In the genomic region with DNA sequence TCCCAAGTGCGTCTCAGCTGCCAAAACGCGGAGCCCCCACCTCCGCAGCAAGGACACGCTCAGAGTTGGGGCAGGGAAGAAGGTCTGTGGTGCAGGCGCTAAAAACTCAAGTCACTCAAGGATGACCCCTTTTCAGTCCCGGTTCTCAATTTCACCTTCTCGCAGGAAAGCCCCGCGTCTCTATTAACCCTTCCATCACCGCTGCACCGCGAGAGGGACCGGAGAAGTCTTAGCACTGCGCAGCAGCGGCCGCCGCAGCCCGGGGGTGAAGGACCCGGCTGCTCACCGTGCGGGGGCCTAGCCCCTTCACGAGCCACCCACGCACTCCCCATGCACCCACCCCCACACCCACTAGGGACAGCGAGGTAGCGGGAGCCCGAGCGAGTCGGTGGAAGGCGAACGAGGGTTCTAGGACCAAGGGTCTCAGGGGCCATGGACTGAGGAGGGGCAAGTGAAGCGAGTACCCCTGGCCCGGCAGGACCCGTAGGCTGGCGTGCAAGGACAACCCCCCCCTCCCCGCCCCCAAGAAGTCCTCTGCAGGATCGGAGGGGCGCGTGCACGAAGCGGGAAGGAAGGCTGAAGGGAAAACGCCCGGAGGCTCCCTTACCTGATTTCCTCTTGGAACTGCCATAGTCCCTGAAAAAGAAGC, we compare ENCODE assay signal across 8 cellular contexts.
DNase-seq lines count a peak whose midpoint lies in the region; ATAC-seq and TF ChIP-seq lines count a peak whose summit lies in the region.

No MANE protein-coding gene starts in this region.

- H3K4me3 ChIP-seq in iPS-11a (ENCODE audit: low read depth, low read length), result peak overlapping the region; percentile 33
- H3K4me3 ChIP-seq in upper lobe of left lung, result peak overlapping the region in 3 of 4 donors; percentile 29 to 46 (median 44)

- no peak for TF ChIP-seq EP300 in upper lobe of left lung (IDR thresholded peaks at IDR 0.05)

- no peaks in the 10 kb centered on the region for H3K9me3 ChIP-seq in upper lobe of left lung

- H3K27ac Mint-ChIP-seq in T-helper 2 cell treated with Interferon-gamma antibody and Interleukin-4, amounts not matched to agents 5 μg/mL and 100 μg/mL, for 36 hours, result no peak overlapping the region

- H3K27me3 Mint-ChIP-seq in T-helper 2 cell treated with Interferon-gamma antibody and Interleukin-4, amounts not matched to agents 5 μg/mL and 100 μg/mL, for 36 hours (ENCODE audit: low read depth), result no peaks in the 10 kb centered on the region

- H3K27ac ChIP-seq in upper lobe of left lung, result no peak overlapping the region

- H3K36me3 Mint-ChIP-seq in T-helper 2 cell treated with Interferon-gamma antibody and Interleukin-4, amounts not matched to agents 5 μg/mL and 100 μg/mL, for 36 hours (ENCODE audit: low read depth), result no peaks in the 10 kb centered on the region

- H3K4me1 ChIP-seq in upper lobe of left lung, result peaks cover 19 to 35% (median 26%) of the 10 kb centered on the region in 4 donors

- no peaks in the 10 kb centered on the region for H3K9me3 Mint-ChIP-seq in T-helper 2 cell treated with Interferon-gamma antibody and Interleukin-4, amounts not matched to agents 5 μg/mL and 100 μg/mL, for 36 hours

- peaks cover 38% of the 10 kb centered on the region for H3K4me1 Mint-ChIP-seq in T-helper 2 cell treated with Interferon-gamma antibody and Interleukin-4, amounts not matched to agents 5 μg/mL and 100 μg/mL, for 36 hours (ENCODE audit: low read depth)

- H3K36me3 ChIP-seq in upper lobe of left lung, result no peaks in the 10 kb centered on the region

- peak; percentile 48 for DNase-seq in stimulated activated CD4-positive, alpha-beta T cell treated with anti-CD3 and anti-CD28 coated beads, Interleukin-15, amount 100 ng/mL, for 24 hours
- DNase-seq in stimulated activated CD4-positive, alpha-beta T cell treated with anti-CD3 and anti-CD28 coated beads, Interleukin-1b, Interleukin-23, amount 100 ng/mL, for 48 hours, result no peak
- no peak for DNase-seq in T-helper 2 cell treated with Interferon-gamma antibody and Interleukin-4, amounts not matched to agents 5 μg/mL and 100 μg/mL, for 36 hours (ENCODE audit: low spot score)
- DNase-seq in upper lobe of left lung (peak in 1 of 2 donors; percentile 73), mucosa of gallbladder (ENCODE audit: low spot score) (no peak)
- DNase-seq in effector CD8-positive, alpha-beta T cell (lab: John Stamatoyannopoulos, UW), result no peak

- WGBS in upper lobe of left lung, 2 donors, result 44 to 60% methylated on average over 23 to 43 of the region's 43 CpGs

- TF ChIP-seq CTCF in upper lobe of left lung (IDR thresholded peaks at IDR 0.05), result no peak

- peak overlapping the region; percentile 67 for H3K4me3 Mint-ChIP-seq in T-helper 2 cell treated with Interferon-gamma antibody and Interleukin-4, amounts not matched to agents 5 μg/mL and 100 μg/mL, for 36 hours

- H3K27me3 ChIP-seq in upper lobe of left lung, result peaks cover 0 to 4% (median 0%) of the 10 kb centered on the region in 4 donors

- no peak for TF ChIP-seq POLR2A in upper lobe of left lung (IDR thresholded peaks at IDR 0.05)

- ATAC-seq in HG02884 (IDR thresholded peaks at IDR 0.05; ENCODE audit: unreplicated experiment), result peak; percentile 48
- ATAC-seq in upper lobe of left lung (ENCODE audit: low FRiP score in 2 of 2), result no peak
